In genomic region chr4:4860381-4860802, GRCh38 we compare ENCODE assay signal across 7 cellular contexts. TPM values are rescaled to one million over a fixed set of nuclear protein-coding genes. Genes with fewer than 3 reads are reported as not detected.
DNase-seq lines count a peak whose midpoint lies in the region; ATAC-seq and TF ChIP-seq lines count a peak whose summit lies in the region.

No MANE protein-coding gene starts in this region.

- peak; percentile 77 for DNase-seq in H7
- DNase-seq in SW480 (ENCODE audit: low spot score), result peak; percentile 33
- DNase-seq in foreskin keratinocyte, result no peak
- no peak for DNase-seq in psoas muscle
- no peak for DNase-seq in epidermal melanocyte (ENCODE audit: insufficient read length, low spot score)

- H3K4me3 ChIP-seq in H7 (ENCODE audit: insufficient read depth, low read depth, low read length), result peak overlapping the region; percentile 28; the same call in 1 of the 2 replicates
- H3K4me3 ChIP-seq in psoas muscle, result peak overlapping the region; percentile 83

- TF ChIP-seq CTCF in foreskin keratinocyte (conservative IDR thresholded peaks at IDR 0.05) (no peak), psoas muscle (IDR thresholded peaks at IDR 0.05) (no peak)

- H3K4me1 ChIP-seq in foreskin keratinocyte (no peaks in the 10 kb centered on the region), psoas muscle (peaks cover 8% of the 10 kb centered on the region)

- H3K27ac ChIP-seq in foreskin keratinocyte, result no peak overlapping the region
- H3K27ac ChIP-seq in psoas muscle, result peak overlapping the region; percentile 46

- intact Hi-C loops in psoas muscle (cut with DNase I), result no loop called here

- peak; percentile 25 for ATAC-seq in foreskin keratinocyte
- ATAC-seq in psoas muscle, result peak in 1 of 4 donors; percentile 12
- ATAC-seq in HG03457 (IDR thresholded peaks at IDR 0.05; ENCODE audit: unreplicated experiment), result no peak
- no peak for ATAC-seq in HG02870 (IDR thresholded peaks at IDR 0.05; ENCODE audit: unreplicated experiment)

- H3K27me3 ChIP-seq in H7 (ENCODE audit: control insufficient read depth, insufficient read depth, low read length) (peaks cover 97% of the 10 kb centered on the region), foreskin keratinocyte (peaks cover 99% of the 10 kb centered on the region), psoas muscle (ENCODE audit: insufficient read depth in 3 of 3, low read length in 2 of 3) (peaks cover 0 to 100% (median 63%) of the 10 kb centered on the region in 3 donors)

- H3K36me3 ChIP-seq in H7 (replicated peaks; ENCODE audit: control insufficient read depth, insufficient read depth, low read length) (no peaks in the 10 kb centered on the region), psoas muscle (ENCODE audit: insufficient read depth in 1 of 2, low read depth in 1 of 2) (peaks cover 0 to 8% of the 10 kb centered on the region in 2 donors)

- H3K9me3 ChIP-seq in psoas muscle, result no peaks in the 10 kb centered on the region

- WGBS in psoas muscle, 3 donors, result 1 to 2% (median 1%) methylated on average over 19 to 22 of the region's 22 CpGs

RNA-seq across cellular contexts. Expression of gene MSX1, which starts 0.9 kb away (rescaled TPM):
- 0.07 and 0.67 TPM in 2 replicates for total RNA-seq in H7 (2014; rRNA removed; shearing (Covaris generic))
- total RNA-seq in foreskin keratinocyte, result 0.10 and 0.32 TPM in 2 replicates
- 0.07 and 0.31 TPM in 2 replicates for polyA plus RNA-seq in foreskin keratinocyte
- 1 to 10 TPM; 1.4 to 3.7 (median 3.6) TPM for total RNA-seq in psoas muscle
- polyA plus RNA-seq in psoas muscle, result 1 to 10 TPM; 1.1 to 1.7 (median 1.4) TPM

Comparison
In these comparisons a context has a peak if more than half of its experiments do, and no peak if none do; other contexts are left out.
1. DNase-seq: peak in H7 (single experiment) and SW480 (single experiment); none in foreskin keratinocyte (0 of 2), psoas muscle (0 of 2) and epidermal melanocyte (single experiment).